Comparison of ENCODE assay signal across 1 cellular context in genomic region chr2:25853038-25853638, GRCh38.
TF ChIP-seq lines count a peak whose summit lies in the region.

No MANE protein-coding gene starts in this region.

TF ChIP-seq in GM12878, 131 proteins besides CTCF, POLR2A, EP300 and RAD21:
- TF ChIP-seq ZBTB33 (IDR thresholded peaks at IDR 0.05): no peak
